1 cellular context compared by ENCODE assay signal in the genomic region with DNA sequence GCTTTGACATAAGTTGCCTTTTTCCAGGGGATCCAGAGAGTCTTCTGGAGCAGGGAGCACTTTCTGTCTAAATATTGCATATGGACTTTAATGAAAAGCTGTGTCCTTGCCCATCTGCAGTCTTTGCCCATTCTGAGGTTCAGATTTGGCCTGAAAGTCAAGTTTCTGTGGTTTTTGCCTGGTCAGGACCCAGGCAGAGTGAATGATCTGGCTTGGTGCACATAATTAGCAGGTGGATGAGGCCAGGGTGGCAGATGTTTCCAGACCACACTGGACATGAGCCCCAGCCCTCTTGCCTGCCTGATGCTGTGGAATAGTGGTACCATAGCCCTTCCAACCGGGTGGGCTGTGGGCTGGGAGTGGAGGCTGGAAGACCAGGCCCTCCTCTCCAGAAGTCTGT.
TF ChIP-seq lines count a peak whose summit lies in the region.

No MANE protein-coding gene starts in this region.

TF ChIP-seq in HEK293T, 16 proteins besides CTCF, POLR2A, EP300 and RAD21 (continued from another document):
- TF ChIP-seq ELF4 (IDR thresholded peaks at IDR 0.05) (no peak), FOXA1 (IDR thresholded peaks at IDR 0.05) (no peak), SP1 (IDR thresholded peaks at IDR 0.05) (no peak), FOXK2 (IDR thresholded peaks at IDR 0.05) (no peak), ARNT (IDR thresholded peaks at IDR 0.05) (no peak)
